In the genomic region with DNA sequence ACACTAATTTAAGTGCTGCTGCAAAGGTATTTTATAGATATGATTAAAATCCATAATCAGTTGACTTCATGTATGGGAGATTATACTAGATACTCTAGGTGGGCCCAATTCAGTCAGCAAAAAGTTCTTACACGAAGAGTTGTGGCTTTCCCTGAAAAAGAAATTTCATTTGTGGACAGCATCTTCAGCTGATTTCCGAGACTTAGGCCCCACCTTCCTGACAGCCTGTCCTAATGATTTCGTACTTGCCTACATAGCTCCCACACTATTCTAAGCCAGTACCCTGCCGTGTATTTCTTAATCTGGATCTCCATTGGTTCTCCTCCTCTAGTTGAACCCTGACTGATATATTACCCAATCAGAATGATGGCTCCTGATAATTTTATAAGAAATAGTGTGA, we compare ENCODE assay signal across 23 cellular contexts.
A peak's percentile ranks its signal among the peaks of the same experiment; 100 is the strongest.
DNase-seq lines count a peak whose midpoint lies in the region; ATAC-seq, FAIRE-seq and TF ChIP-seq lines count a peak whose summit lies in the region.
"Had no signal": no experiment of that assay in that cellular context is flagged by ENCODE, and none has a peak within 500 bp of the region (broad histone marks: within the 10 kb centered on the region; RNA-seq: fewer than 3 reads in every experiment).

No MANE protein-coding gene starts in this region.

- peaks cover 0 to 2% of the 10 kb centered on the region in 2 donors for H3K4me1 ChIP-seq in aorta (ENCODE audit: control insufficient read depth in 1 of 2, insufficient read depth in 2 of 2, low read length in 2 of 2)
- H3K4me1 ChIP-seq: A549; BLaER1 treated with 17β-estradiol and CSF1 and Interleukin-3, amounts not matched to agents 10 nM and 100 nM; Caco-2 had no signal

- H3K9me3 ChIP-seq in aorta (ENCODE audit: control insufficient read depth, low read length): no peaks in the 10 kb centered on the region
- H3K9me3 ChIP-seq: A549; BLaER1 treated with 17β-estradiol and CSF1 and Interleukin-3, amounts not matched to agents 10 nM and 100 nM; Caco-2 had no signal

- H3K27me3 ChIP-seq in aorta (ENCODE audit: control insufficient read depth in 1 of 2, insufficient read depth in 2 of 2, low read length in 1 of 2): no peaks in the 10 kb centered on the region
- H3K27me3 ChIP-seq: BLaER1 treated with 17β-estradiol and CSF1 and Interleukin-3, amounts not matched to agents 10 nM and 100 nM had no signal

- DNase-seq in NCI-H1694 treated with DMSO at 0.1 percent for 48 hours (lab: John Stamatoyannopoulos, UW) (peak; percentile 57), NCI-H1694 (lab: John Stamatoyannopoulos, UW) (no peak), D721Med (ENCODE audit: insufficient read length, low spot score) (no peak), DMS 273 treated with DMSO at 0.1 percent for 48 hours (lab: John Stamatoyannopoulos, UW) (peak; percentile 50), cerebellar cortex (ENCODE audit: low spot score) (peak; percentile 51), aorta (no peak)
- DNase-seq: AML-193; Caco-2; Calu3; CD4-positive, alpha-beta T cell; CD8-positive, alpha-beta T cell; DMS153; DMS53; DMS79; DND-41; EL; GF-D8 had no signal

- TF ChIP-seq CTCF in D721Med (IDR thresholded peaks at IDR 0.05; ENCODE audit: insufficient read depth, missing control alignments): no peak

- FAIRE-seq in D721Med (lab: Jason Lieb, UNC): peak; percentile 53
- FAIRE-seq: A549, GM12891 had no signal

- WGBS in aorta, 2 donors: 97 to 98% methylated on average over 4 of the region's 4 CpGs

- intact Hi-C loops in aorta (cut with DNase I): no loop called here

- H3K27ac ChIP-seq in aorta (ENCODE audit: low read depth in 1 of 2, low read length in 2 of 2): no peak overlapping the region
- H3K27ac ChIP-seq: 22Rv1; A549; BLaER1 treated with 17β-estradiol and CSF1 and Interleukin-3, amounts not matched to agents 10 nM and 100 nM; C4-2B had no signal

- no peak for ATAC-seq in HG03521 (IDR thresholded peaks at IDR 0.05; ENCODE audit: unreplicated experiment)
- no peak for ATAC-seq in aorta (ENCODE audit: low FRiP score)
- ATAC-seq: A549; CD8-positive, alpha-beta T cell had no signal

- no peak overlapping the region for H3K4me3 ChIP-seq in aorta (ENCODE audit: low read length in 2 of 2)
- H3K4me3 ChIP-seq: A549; BLaER1 treated with 17β-estradiol and CSF1 and Interleukin-3, amounts not matched to agents 10 nM and 100 nM had no signal

- no peaks in the 10 kb centered on the region for H3K36me3 ChIP-seq in aorta (ENCODE audit: control insufficient read depth in 1 of 2, insufficient read depth in 2 of 2, low read length in 1 of 2)

Comparison
In these comparisons a context has a peak if more than half of its experiments do, and no peak if none do; other contexts are left out.
1. DNase-seq: peak in NCI-H1694 treated with DMSO at 0.1 percent for 48 hours (single experiment), DMS 273 treated with DMSO at 0.1 percent for 48 hours (single experiment) and cerebellar cortex (single experiment); none in NCI-H1694 (single experiment), D721Med (single experiment) and aorta (0 of 2).